In genomic region chr14:61277232-61277631, GRCh38 we compare ENCODE assay signal across 24 cellular contexts. TPM values are rescaled to one million over a fixed set of nuclear protein-coding genes. Genes with fewer than 3 reads are reported as not detected.
DNase-seq lines count a peak whose midpoint lies in the region; ATAC-seq, FAIRE-seq and TF ChIP-seq lines count a peak whose summit lies in the region.
"Had no signal": no experiment of that assay in that cellular context is flagged by ENCODE, and none has a peak within 500 bp of the region (broad histone marks: within the 10 kb centered on the region; RNA-seq: fewer than 3 reads in every experiment).

No MANE protein-coding gene starts in this region.

- H3K27me3 ChIP-seq in adipocyte (replicated peaks; ENCODE audit: control insufficient read depth, insufficient read depth, low read length): no peaks in the 10 kb centered on the region

- BruUV-seq in Calu3 (replicated peaks; lab: Mats Ljungman, UMichigan): no TSS peak

- peaks cover 34% of the 10 kb centered on the region for H3K4me1 ChIP-seq in adipocyte (ENCODE audit: control insufficient read depth, insufficient read depth, low read length)
- H3K4me1 ChIP-seq: BE2C had no signal

- H3K27me3 Mint-ChIP-seq in Calu3 (ENCODE audit: unreplicated experiment): no peaks in the 10 kb centered on the region

- no peaks in the 10 kb centered on the region for H3K4me1 Mint-ChIP-seq in Calu3 (ENCODE audit: low read depth, unreplicated experiment)

- H3K9me3 ChIP-seq in adipocyte (ENCODE audit: control insufficient read depth, low read length): peaks cover 4% of the 10 kb centered on the region
- H3K9me3 ChIP-seq: BE2C, SK-N-SH had no signal

- H3K9me3 Mint-ChIP-seq in Calu3 (ENCODE audit: low read depth, unreplicated experiment): no peaks in the 10 kb centered on the region
- H3K9me3 Mint-ChIP-seq: IgD-negative memory B cell had no signal

- DNase-seq in Calu3 (no peak), adipocyte (ENCODE audit: low read depth) (no peak), pulmonary artery endothelial cell (ENCODE audit: low read depth, low spot score) (peak; percentile 22), occipital lobe (lab: John Stamatoyannopoulos, UW) (no peak)
- DNase-seq: BE2C; CD4-positive, CD25-positive, alpha-beta regulatory T cell; COR-L47; GF-D8; Kasumi-1; MM.1S; NCI-H1092; NCI-H2081 treated with DMSO at 0.1 percent for 48 hours; NCI-H446 treated with DMSO at 0.1 percent for 48 hours; NK-92 treated with Interleukin-12 subunit alpha and Interleukin-12 subunit beta, amount 100 ng/mL, for 24 hours; SHP77 treated with DMSO at 0.1 percent for 48 hours; SK-N-SH had no signal

- CTCF ChIA-PET in Calu3 (lab: Charles Lee): interaction anchor here (0.5 kb wide), 1 partner anchor 558 kb away, joined by 4 read pairs; no protein-coding TSS in a partner anchor

- peak overlapping the region; percentile 40 for H3K4me3 Mint-ChIP-seq in Calu3 (ENCODE audit: low read depth, unreplicated experiment)
- H3K4me3 Mint-ChIP-seq: CD4-positive, CD25-positive, alpha-beta regulatory T cell; IgD-negative memory B cell had no signal

- ATAC-seq in GM19328 (IDR thresholded peaks at IDR 0.05; ENCODE audit: unreplicated experiment) (no peak), GM21619 (IDR thresholded peaks at IDR 0.05; ENCODE audit: unreplicated experiment) (no peak)

- peak overlapping the region; percentile 52 for H3K9ac ChIP-seq in adipocyte (ENCODE audit: low read length)
- H3K9ac ChIP-seq: SK-N-SH had no signal

- H3K36me3 ChIP-seq in adipocyte (ENCODE audit: control insufficient read depth, insufficient read depth, low read length, severe bottlenecking): no peaks in the 10 kb centered on the region
- H3K36me3 ChIP-seq: BE2C had no signal

- FAIRE-seq in islet of Langerhans (lab: Jason Lieb, UNC): peak; percentile 49

- TF ChIP-seq CTCF in Calu3 (IDR thresholded peaks at IDR 0.05; ENCODE audit: unreplicated experiment): no peak

- peak overlapping the region; percentile 89 for H3K4me3 ChIP-seq in adipocyte (ENCODE audit: low read length)

- H3K36me3 Mint-ChIP-seq in Calu3 (ENCODE audit: insufficient read depth, unreplicated experiment): peaks cover 32% of the 10 kb centered on the region
- H3K36me3 Mint-ChIP-seq: CD4-positive, CD25-positive, alpha-beta regulatory T cell; IgD-negative memory B cell had no signal

- H3K27ac Mint-ChIP-seq in Calu3 (ENCODE audit: unreplicated experiment): no peak overlapping the region
- H3K27ac Mint-ChIP-seq: IgD-negative memory B cell had no signal

- intact Hi-C loops in Calu3 (cut with micrococcal nuclease; ENCODE audit: unreplicated experiment): no loop called here

RNA-seq across cellular contexts. Expression of gene TMEM30B, which starts 3.9 kb away (rescaled TPM):
- total RNA-seq in Calu3 (2022) (55.5 and 79.2 TPM in 2 replicates), pulmonary artery endothelial cell (0.13 and 0.25 TPM in 2 replicates), occipital lobe (0.16 TPM)
- total RNA-seq: A172, H4, HT1080, RPMI7951 had no signal

RNA-seq across cellular contexts. Expression of gene PRKCH, which starts 44.1 kb away (rescaled TPM):
- total RNA-seq in Calu3 (2022) (18.5 and 22.3 TPM in 2 replicates), pulmonary artery endothelial cell (282 and 283 TPM in 2 replicates), occipital lobe (21.2 TPM)

Comparison
In these comparisons a context has a peak if more than half of its experiments do, and no peak if none do; other contexts are left out.
1. RNA of gene TMEM30B, which starts 3.9 kb away (total RNA-seq): 55.5 to 79.2 TPM in Calu3; 0.16 TPM in occipital lobe (single experiment) and 0.13 to 0.25 TPM in pulmonary artery endothelial cell; every median in the first group is over 10 times any median in the second.
2. RNA of gene PRKCH, which starts 44.1 kb away (total RNA-seq): 282 to 283 TPM in pulmonary artery endothelial cell; 18.5 to 22.3 TPM in Calu3 and 21.2 TPM in occipital lobe (single experiment); every median in the first group is over 10 times any median in the second.